ENCODE assay signal across 1 cellular context in genomic region chr11:60905047-60905446, GRCh38.
TF ChIP-seq lines count a peak whose summit lies in the region.

No MANE protein-coding gene starts in this region.

TF ChIP-seq in H1, 55 proteins besides CTCF, POLR2A, EP300 and RAD21:
- TF ChIP-seq POLR2AphosphoS5 (IDR thresholded peaks at IDR 0.05; ENCODE audit: low read depth, low read length) (no peak), SP4 (IDR thresholded peaks at IDR 0.05; ENCODE audit: low read length) (no peak)
